In the genomic region with DNA sequence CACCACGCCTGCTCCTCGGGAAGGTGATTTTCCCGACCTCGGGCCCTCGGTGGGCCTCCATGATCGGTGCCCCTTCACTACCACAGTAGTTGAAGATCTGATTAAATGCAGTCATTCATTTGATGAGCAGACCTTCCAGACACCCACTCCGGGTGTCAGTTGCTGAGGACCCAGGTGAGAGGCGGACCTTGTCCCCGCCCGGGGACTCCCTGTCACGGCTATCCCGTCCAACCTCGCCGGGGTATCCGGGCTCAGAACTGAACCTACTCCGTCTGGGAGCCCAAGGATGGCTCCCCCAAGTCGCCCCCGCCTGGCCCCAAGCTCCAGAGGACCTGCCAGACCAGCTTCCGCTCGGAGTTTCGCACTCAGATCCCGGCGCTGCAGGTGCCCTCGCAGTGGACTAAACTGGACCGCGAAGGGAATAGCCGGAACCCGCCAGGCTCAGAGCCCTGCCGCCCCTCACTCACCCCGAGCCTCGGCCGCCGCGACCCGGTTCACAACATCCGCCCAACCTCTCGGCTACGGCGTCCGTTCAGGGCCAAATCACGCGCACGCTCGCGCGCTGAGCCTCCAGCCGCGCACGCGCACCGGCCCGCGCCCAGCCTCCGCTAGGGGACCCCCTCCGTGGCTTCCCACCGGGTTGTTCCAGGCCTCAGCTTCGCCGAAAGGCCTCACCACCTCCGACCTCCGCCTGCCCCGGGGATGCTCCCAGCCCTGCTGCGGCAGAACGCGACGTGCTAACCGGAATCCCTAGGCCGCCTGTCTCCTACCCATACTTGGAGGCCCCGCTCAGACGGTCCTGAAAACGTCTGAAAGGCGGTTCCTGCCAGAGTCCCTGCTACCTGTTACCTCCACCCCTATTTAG, we compare ENCODE assay signal across 8 cellular contexts. TPM values are rescaled to one million over a fixed set of nuclear protein-coding genes. Genes with fewer than 3 reads are reported as not detected.
DNase-seq lines count a peak whose midpoint lies in the region; ATAC-seq, FAIRE-seq and TF ChIP-seq lines count a peak whose summit lies in the region.

No MANE protein-coding gene starts in this region.

- in situ Hi-C loops in K562 (cut with MboI): loop anchor here (5.0 kb wide), 2 partner anchors 77 to 103 kb away; no protein-coding TSS in a partner anchor

- CTCF ChIA-PET in K562 (lab: Yijun Ruan, JAX; ENCODE audit: low intra/inter-chr PET ratio): interaction anchor here (1.0 kb wide), 1 partner anchor 23 kb away, joined by 5 read pairs; no protein-coding TSS in a partner anchor

- peaks cover 25 to 47% of the 10 kb centered on the region in 2 experiments for H3K4me1 ChIP-seq in K562 (replicated peaks in 1 of 2; ENCODE audit: control insufficient read depth in 2 of 2, insufficient read depth in 2 of 2, low read length in 2 of 2)

- TF ChIP-seq RAD21 in K562 (CRISPR knock-in tag; conservative IDR thresholded peaks at IDR 0.05 in 1 of 2, IDR thresholded peaks at IDR 0.05 in 1 of 2): peak; percentile 54 to 64

- H3K27ac ChIP-seq in 22Rv1 (peak overlapping the region; percentile 77), K562 (ENCODE audit: extremely low read depth, low read depth, low read length) (peak overlapping the region; percentile 75)

- peak overlapping the region; percentile 50 for H3K4me3 ChIP-seq in K562

- ATAC-seq in GM18519 (IDR thresholded peaks at IDR 0.05; ENCODE audit: low FRiP score, unreplicated experiment): peak; percentile 51
- ATAC-seq in HG03039 (IDR thresholded peaks at IDR 0.05; ENCODE audit: unreplicated experiment): peak; percentile 59
- peak; percentile 83 for ATAC-seq in K562
- peak; percentile 94 for ATAC-seq in sciatic nerve

- TF ChIP-seq POLR2A in K562 (conservative IDR thresholded peaks at IDR 0.05): peak; percentile 84

- no peaks in the 10 kb centered on the region for H3K27me3 ChIP-seq in K562 (ENCODE audit: control insufficient read depth in 2 of 2, insufficient read depth in 2 of 2, low read length in 2 of 2)

- DNase-seq in NCI-H2029 treated with DMSO at 0.1 percent for 48 hours (lab: John Stamatoyannopoulos, UW) (peak; percentile 73), T1000 (lab: John Stamatoyannopoulos, UW) (peak; percentile 96), K562 (ENCODE audit: extremely low read depth in 1 of 4, low spot score in 3 of 4) (peak; percentile 99 to 100 (median 100)), iPS DF 4.7 (ENCODE audit: extremely low read depth, low spot score) (peak; percentile 98), sciatic nerve (ENCODE audit: low spot score) (peak; percentile 99)

- intact Hi-C loops in K562 (cut with micrococcal nuclease): loop anchor here (1.0 kb wide), 1 partner anchor 19 kb away; no protein-coding TSS in a partner anchor
- intact Hi-C loops in sciatic nerve (cut with DNase I): no loop called here

- peak overlapping the region; percentile 76 to 97 for H3K9ac ChIP-seq in K562 (ENCODE audit: insufficient read depth in 1 of 2, low read depth in 2 of 2, low read length in 2 of 2)

- peak overlapping the region; percentile 82 for H3K4me2 ChIP-seq in K562 (ENCODE audit: insufficient read depth, low read length)

- peak overlapping the region; percentile 88 for H2AFZ ChIP-seq in K562 (ENCODE audit: low read depth, low read length)

- no peaks in the 10 kb centered on the region for H3K9me1 ChIP-seq in K562 (ENCODE audit: control insufficient read depth, insufficient read depth, low read length)

- TF ChIP-seq EP300 in K562 (IDR thresholded peaks at IDR 0.05; ENCODE audit: low read length): peak; percentile 76; the same call in 1 of the 2 replicates

- peaks cover 31% of the 10 kb centered on the region for H3K36me3 ChIP-seq in K562 (ENCODE audit: control insufficient read depth, insufficient read depth, low read length)

- H4K20me1 ChIP-seq in K562 (replicated peaks; ENCODE audit: control insufficient read depth, insufficient read depth, low read length): peaks cover 13% of the 10 kb centered on the region; the same call in 1 of the 2 replicates

- TSS peak; percentile 60 for BruUV-seq in K562 (replicated peaks; lab: Mats Ljungman, UMichigan)

- no peaks in the 10 kb centered on the region for H3K9me3 ChIP-seq in K562 (replicated peaks; ENCODE audit: control insufficient read depth, insufficient read depth, low read depth, low read length)

- no peak for FAIRE-seq in K562 (lab: Jason Lieb, UNC)

- WGBS in K562 (ENCODE audit: insufficient coverage, low coverage, missing lambda C conversion rate): under 1% methylated on average over 71 of the region's 71 CpGs

- peaks cover 53% of the 10 kb centered on the region for H3K79me2 ChIP-seq in K562 (ENCODE audit: control insufficient read depth, insufficient read depth, low read length)

- TF ChIP-seq CTCF in 22Rv1 (IDR thresholded peaks at IDR 0.05) (peak; percentile 64), K562 (IDR thresholded peaks at IDR 0.05 in 2 of 3, conservative IDR thresholded peaks at IDR 0.05 in 1 of 3; ENCODE audit: insufficient read depth in 2 of 3, low read depth in 1 of 3, low read length in 3 of 3) (peak; percentile 84 to 87 (median 85))

- POLR2A ChIA-PET in K562 (lab: Yijun Ruan, JAX): interaction anchor here (0.6 to 4.8 kb wide), 8 partner anchors 9 to 1505 kb away, joined by 3 to 37 read pairs (median 4); no protein-coding TSS in a partner anchor

TF ChIP-seq in K562, 482 proteins besides CTCF, POLR2A, EP300 and RAD21 (continues in another document):
- TF ChIP-seq, protein P1, sequence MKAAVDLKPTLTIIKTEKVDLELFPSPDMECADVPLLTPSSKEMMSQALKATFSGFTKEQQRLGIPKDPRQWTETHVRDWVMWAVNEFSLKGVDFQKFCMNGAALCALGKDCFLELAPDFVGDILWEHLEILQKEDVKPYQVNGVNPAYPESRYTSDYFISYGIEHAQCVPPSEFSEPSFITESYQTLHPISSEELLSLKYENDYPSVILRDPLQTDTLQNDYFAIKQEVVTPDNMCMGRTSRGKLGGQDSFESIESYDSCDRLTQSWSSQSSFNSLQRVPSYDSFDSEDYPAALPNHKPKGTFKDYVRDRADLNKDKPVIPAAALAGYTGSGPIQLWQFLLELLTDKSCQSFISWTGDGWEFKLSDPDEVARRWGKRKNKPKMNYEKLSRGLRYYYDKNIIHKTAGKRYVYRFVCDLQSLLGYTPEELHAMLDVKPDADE (conservative IDR thresholded peaks at IDR 0.05; ENCODE audit: control insufficient read depth, low read depth, low read length): peak; percentile 96
- peak; percentile 64 for TF ChIP-seq SMC3 (conservative IDR thresholded peaks at IDR 0.05; ENCODE audit: insufficient read depth, low read depth, low read length)
- peak; percentile 87 for TF ChIP-seq EGR1 (conservative IDR thresholded peaks at IDR 0.05)
- peak; percentile 86 for TF ChIP-seq SREBF1 (IDR thresholded peaks at IDR 0.05; ENCODE audit: borderline replicate concordance, low read depth, low read length)
- TF ChIP-seq, protein P2, sequence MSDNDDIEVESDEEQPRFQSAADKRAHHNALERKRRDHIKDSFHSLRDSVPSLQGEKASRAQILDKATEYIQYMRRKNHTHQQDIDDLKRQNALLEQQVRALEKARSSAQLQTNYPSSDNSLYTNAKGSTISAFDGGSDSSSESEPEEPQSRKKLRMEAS (CRISPR knock-in tag; IDR thresholded peaks at IDR 0.05): peak; percentile 96
- no peak for TF ChIP-seq NFYB (IDR thresholded peaks at IDR 0.05; ENCODE audit: extremely low read depth, insufficient read length)
- no peak; the same call in 1 of the 2 replicates for TF ChIP-seq NR2F6 (CRISPR knock-in tag; IDR thresholded peaks at IDR 0.05)
- no peak for TF ChIP-seq KAT8 (IDR thresholded peaks at IDR 0.05; ENCODE audit: low read depth)
- TF ChIP-seq MECOM (CRISPR knock-in tag; IDR thresholded peaks at IDR 0.05): no peak

RNA-seq across cellular contexts. Expression of a gene that starts 22.3 kb away (rescaled TPM):
- under 0.01 TPM in 2 replicates for total RNA-seq in K562 (2011; cell fraction: chromatin; rRNA removed; ENCODE audit: low replicate concordance)
- total RNA-seq in K562 (2011; cell fraction: nucleolus; rRNA removed): under 0.01 and 21,200 TPM in 2 replicates
- under 0.01 and 24,158 TPM in 2 replicates for total RNA-seq in K562 (2011; cell fraction: nucleoplasm; rRNA removed)
- total RNA-seq in K562 (2014; rRNA removed): under 0.01 TPM in 2 replicates
- total RNA-seq in K562 (2014; rRNA removed; fragmentation: Illumina TruSeq; extraction: Trizol): 28,565 and 32,823 TPM in 2 replicates
- 20,456 and 27,045 TPM in 2 replicates for total RNA-seq in K562 (2015; rRNA removed; fragmentation: Illumina TruSeq; extraction: Trizol)
- total RNA-seq in K562 (2021): 2,231 and 2,538 TPM in 2 replicates
- polyA plus RNA-seq in K562 (2011; rRNA removed): 83.9 TPM in 1 of 2 replicates, not detected in the other
- under 0.01 TPM in 1 of 2 replicates, not detected in the other for polyA plus RNA-seq in K562 (2011; cell fraction: cytosol; rRNA removed)
- polyA plus RNA-seq in K562 (2011; cell fraction: nucleus; rRNA removed): under 0.01 and 1,424 TPM in 2 replicates
- 25.1 TPM in 1 of 2 replicates, not detected in the other for polyA plus RNA-seq in K562 (2012)
- polyA plus RNA-seq in K562 (2014; fragmentation: Illumina TruSeq; extraction: Trizol): not detected in 2 replicates
- 1 to 10 TPM in 1 of 2 experiments, not detected in 1; 3.0 TPM for polyA plus RNA-seq in K562 (2014; fragmentation: Nextera tagmentation; extraction: Ambion mirVana)
- not detected in 2 replicates for polyA plus RNA-seq in K562 (2014; rRNA removed)
- 10,756 and 20,531 TPM in 2 replicates for polyA minus RNA-seq in K562 (2011; rRNA and poly(A)+ RNA removed)
- 58,964 and 66,171 TPM in 2 replicates for polyA minus RNA-seq in K562 (2011; cell fraction: cytosol; rRNA and poly(A)+ RNA removed)
- 66,769 and 85,880 TPM in 2 replicates for polyA minus RNA-seq in K562 (2011; cell fraction: nucleus; rRNA and poly(A)+ RNA removed)
- 13,769 TPM for total RNA-seq in sciatic nerve

RNA-seq across cellular contexts. Expression of a gene that starts 31.0 kb away (rescaled TPM):
- 56.6 and 102 TPM in 2 replicates for total RNA-seq in K562 (2011; cell fraction: chromatin; rRNA removed; ENCODE audit: low replicate concordance)
- total RNA-seq in K562 (2011; cell fraction: nucleolus; rRNA removed): 36.9 and 44.1 TPM in 2 replicates
- total RNA-seq in K562 (2011; cell fraction: nucleoplasm; rRNA removed): 89.4 and 146 TPM in 2 replicates
- total RNA-seq in K562 (2014; rRNA removed) (15.1 and 19.0 TPM in 2 replicates), K562 (2014; rRNA removed; fragmentation: Illumina TruSeq; extraction: Trizol) (20.3 and 21.2 TPM in 2 replicates), K562 (2015; rRNA removed; fragmentation: Illumina TruSeq; extraction: Trizol) (39.1 and 42.6 TPM in 2 replicates), K562 (2021) (31.4 and 33.6 TPM in 2 replicates), sciatic nerve (40.4 TPM)
- polyA plus RNA-seq in K562 (2011; rRNA removed) (36.5 and 41.3 TPM in 2 replicates), K562 (2014; fragmentation: Illumina TruSeq; extraction: Trizol) (27.6 and 35.0 TPM in 2 replicates), K562 (2014; fragmentation: Nextera tagmentation; extraction: Ambion mirVana) (1 to 10 TPM; 5.2 to 7.9 TPM), K562 (2014; rRNA removed) (24.1 and 30.7 TPM in 2 replicates)
- 15.1 and 32.8 TPM in 2 replicates for polyA plus RNA-seq in K562 (2011; cell fraction: cytosol; rRNA removed)
- 56.8 and 69.1 TPM in 2 replicates for polyA plus RNA-seq in K562 (2011; cell fraction: nucleus; rRNA removed)
- polyA plus RNA-seq in K562 (2012): 32.4 and 33.6 TPM in 2 replicates
- polyA minus RNA-seq in K562 (2011; rRNA and poly(A)+ RNA removed): 28.5 and 39.5 TPM in 2 replicates
- 10.4 and 15.7 TPM in 2 replicates for polyA minus RNA-seq in K562 (2011; cell fraction: cytosol; rRNA and poly(A)+ RNA removed)
- 39.3 and 69.2 TPM in 2 replicates for polyA minus RNA-seq in K562 (2011; cell fraction: nucleus; rRNA and poly(A)+ RNA removed)

Comparison
In these comparisons a context has a peak if more than half of its experiments do, and no peak if none do; other contexts are left out.
1. Peak in every context shown above with its lines: DNase-seq, ATAC-seq, H3K4me3 ChIP-seq and H3K27ac ChIP-seq.